In genomic region chr6:11585426-11586016, GRCh38 we compare ENCODE assay signal across 8 cellular contexts. TPM values are rescaled to one million over a fixed set of nuclear protein-coding genes. Genes with fewer than 3 reads are reported as not detected.
DNase-seq lines count a peak whose midpoint lies in the region; ATAC-seq, FAIRE-seq and TF ChIP-seq lines count a peak whose summit lies in the region.

No MANE protein-coding gene starts in this region.

- H3K9ac ChIP-seq in smooth muscle cell (ENCODE audit: low read depth), result no peak overlapping the region

- H3K27ac ChIP-seq in RWPE1 (no peak overlapping the region), smooth muscle cell (ENCODE audit: low read depth) (peak overlapping the region; percentile 83)

- H3K4me3 ChIP-seq in fibroblast of villous mesenchyme (ENCODE audit: low read depth, low read length) (no peak overlapping the region), smooth muscle cell (no peak overlapping the region)

- H3K36me3 Mint-ChIP-seq in natural killer cell treated with Interleukin-12 subunit alpha and Interleukin-12 subunit beta and Interleukin-15 and Interleukin-18, amount 100 ng/mL, for 72 hours, result no peaks in the 10 kb centered on the region

- no peaks in the 10 kb centered on the region for H3K4me1 Mint-ChIP-seq in natural killer cell treated with Interleukin-12 subunit alpha and Interleukin-12 subunit beta and Interleukin-15 and Interleukin-18, amount 100 ng/mL, for 72 hours (ENCODE audit: low read depth in 2 of 2)

- H3K27me3 ChIP-seq in smooth muscle cell (ENCODE audit: low read depth), result no peaks in the 10 kb centered on the region

- no peaks in the 10 kb centered on the region for H3K9me3 Mint-ChIP-seq in natural killer cell treated with Interleukin-12 subunit alpha and Interleukin-12 subunit beta and Interleukin-15 and Interleukin-18, amount 100 ng/mL, for 72 hours

- no peaks in the 10 kb centered on the region for H3K9me3 ChIP-seq in smooth muscle cell (replicated peaks; ENCODE audit: low read depth)

- POLR2A ChIA-PET in RWPE1 (lab: Yijun Ruan, JAX; ENCODE audit: low non-redundant PET), result no interaction called here

- no peak overlapping the region for H3K4me3 Mint-ChIP-seq in natural killer cell treated with Interleukin-12 subunit alpha and Interleukin-12 subunit beta and Interleukin-15 and Interleukin-18, amount 100 ng/mL, for 72 hours

- H3K27ac Mint-ChIP-seq in natural killer cell treated with Interleukin-12 subunit alpha and Interleukin-12 subunit beta and Interleukin-15 and Interleukin-18, amount 100 ng/mL, for 72 hours, result no peak overlapping the region

- H3K4me2 ChIP-seq in smooth muscle cell, result no peak overlapping the region

- H3K36me3 ChIP-seq in smooth muscle cell (ENCODE audit: low read depth), result no peaks in the 10 kb centered on the region

- H3F3A ChIP-seq in smooth muscle cell (ENCODE audit: low read depth), result no peaks in the 10 kb centered on the region

- H3K79me2 ChIP-seq in smooth muscle cell (ENCODE audit: low read depth), result no peaks in the 10 kb centered on the region

- ATAC-seq in natural killer cell treated with Interleukin-12 subunit alpha and Interleukin-12 subunit beta and Interleukin-15 and Interleukin-18, amount 100 ng/mL, for 72 hours, result no peak

- TF ChIP-seq CTCF in D721Med (IDR thresholded peaks at IDR 0.05; ENCODE audit: insufficient read depth, missing control alignments) (peak; percentile 63), RWPE1 (conservative IDR thresholded peaks at IDR 0.05; ENCODE audit: low read depth) (peak; percentile 70), fibroblast of villous mesenchyme (IDR thresholded peaks at IDR 0.05; ENCODE audit: insufficient read depth, low read depth, low read length) (peak; percentile 60), smooth muscle cell (IDR thresholded peaks at IDR 0.05; ENCODE audit: borderline replicate concordance, insufficient read depth, poor library complexity, severe bottlenecking) (peak; percentile 70)

- FAIRE-seq in D721Med (lab: Jason Lieb, UNC) (no peak), HTR-8/SVneo (lab: Jason Lieb, UNC) (no peak)

- 6% methylated on average over 1 of the region's 1 CpG for WGBS in smooth muscle cell (ENCODE audit: low lambda C conversion rate)

- H3K27me3 Mint-ChIP-seq in natural killer cell treated with Interleukin-12 subunit alpha and Interleukin-12 subunit beta and Interleukin-15 and Interleukin-18, amount 100 ng/mL, for 72 hours, result no peaks in the 10 kb centered on the region

- no peak for DNase-seq in D721Med (ENCODE audit: insufficient read length, low spot score)
- DNase-seq in HTR-8/SVneo (ENCODE audit: insufficient read length, low spot score), result peak; percentile 54
- DNase-seq in RWPE1 (ENCODE audit: low spot score), result peak; percentile 52
- DNase-seq in fibroblast of villous mesenchyme (ENCODE audit: low read depth), result peak; percentile 75
- DNase-seq in smooth muscle cell (lab: John Stamatoyannopoulos, UW; ENCODE audit: unreplicated experiment), result no peak
- DNase-seq in activated CD4-positive, CD25-positive, alpha-beta regulatory T cell (lab: John Stamatoyannopoulos, UW), result no peak
- DNase-seq in natural killer cell treated with Interleukin-12 subunit alpha and Interleukin-12 subunit beta and Interleukin-15 and Interleukin-18, amount 100 ng/mL, for 72 hours (ENCODE audit: low spot score), result no peak
- no peak for DNase-seq in globus pallidus (ENCODE audit: low spot score)

- no peaks in the 10 kb centered on the region for H4K20me1 ChIP-seq in smooth muscle cell (ENCODE audit: low read depth)

- CTCF ChIA-PET in RWPE1 (lab: Yijun Ruan, JAX), result interaction anchor here (0.6 to 1.2 kb wide), 4 partner anchors 10 to 1205 kb away, joined by 3 to 5 read pairs (median 3); no protein-coding TSS in a partner anchor

- H2AFZ ChIP-seq in smooth muscle cell (ENCODE audit: low read depth), result no peak overlapping the region

- H3K4me1 ChIP-seq in smooth muscle cell (ENCODE audit: low read depth), result peaks cover 9% of the 10 kb centered on the region

RNA-seq across cellular contexts. Expression of gene TMEM170B, which starts 48.0 kb away (rescaled TPM):
- total RNA-seq in fibroblast of villous mesenchyme (2.3 and 2.6 TPM in 2 replicates), smooth muscle cell (0.81 and 1.3 TPM in 2 replicates)
- polyA plus RNA-seq in smooth muscle cell, result 0.40 and 0.50 TPM in 2 replicates
- 1 to 10 TPM; 1.4 to 1.6 TPM for total RNA-seq in natural killer cell treated with Interleukin-12 subunit alpha and Interleukin-12 subunit beta and Interleukin-15 and Interleukin-18, amount 100 ng/mL, for 72 hours

Comparison
In these comparisons a context has a peak if more than half of its experiments do, and no peak if none do; other contexts are left out.
1. DNase-seq: peak in HTR-8/SVneo (single experiment), RWPE1 (single experiment) and fibroblast of villous mesenchyme (single experiment); none in D721Med (single experiment), smooth muscle cell (single experiment), activated CD4-positive, CD25-positive, alpha-beta regulatory T cell (0 of 4), natural killer cell treated with Interleukin-12 subunit alpha and Interleukin-12 subunit beta and Interleukin-15 and Interleukin-18, amount 100 ng/mL, for 72 hours (single experiment) and globus pallidus (single experiment).
2. Peak in every context shown above with its lines, with median percentiles within 50 percentile points of each other: CTCF ChIP-seq.